Comparison of ENCODE assay signal across 1 cellular context in genomic region chr11:110377451-110377850, GRCh38.
TF ChIP-seq lines count a peak whose summit lies in the region.

No MANE protein-coding gene starts in this region.

TF ChIP-seq in A549, 52 proteins besides CTCF, POLR2A, EP300 and RAD21 (continued from another document):
- TF ChIP-seq USF2 (IDR thresholded peaks at IDR 0.05): no peak
- TF ChIP-seq POLR2AphosphoS2 (conservative IDR thresholded peaks at IDR 0.05; ENCODE audit: low read length): no peak
TF ChIP-seq in A549: peak in this region for 0.
